8 cellular contexts compared by ENCODE assay signal in the genomic region with DNA sequence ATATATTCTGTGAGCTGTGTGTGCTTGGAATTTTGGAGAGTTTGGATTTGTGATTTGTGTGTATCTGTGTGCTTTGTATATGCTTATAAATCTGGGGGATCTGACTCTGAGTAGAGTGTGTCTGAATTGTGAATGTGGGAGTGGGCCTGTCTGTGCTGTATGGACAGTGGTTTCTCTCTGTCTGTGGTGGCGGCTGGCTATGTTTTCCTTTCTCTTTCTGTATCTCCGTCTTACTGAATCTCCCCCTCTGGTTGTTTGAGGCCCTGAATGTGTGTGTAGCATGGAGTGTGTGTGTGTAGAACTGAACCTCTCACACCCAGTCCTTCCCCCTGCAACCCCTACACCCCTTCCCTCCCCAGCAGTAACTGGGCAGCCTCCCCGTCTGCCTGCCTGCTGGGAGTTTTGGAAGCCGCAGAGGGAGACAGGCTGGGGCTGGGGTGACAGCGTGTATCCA. TPM values are rescaled to one million over a fixed set of nuclear protein-coding genes. Genes with fewer than 3 reads are reported as not detected.
DNase-seq lines count a peak whose midpoint lies in the region; ATAC-seq and TF ChIP-seq lines count a peak whose summit lies in the region.

No MANE protein-coding gene starts in this region.

- H3K27ac Mint-ChIP-seq in CD4-positive, CD25-positive, alpha-beta regulatory T cell, result peak overlapping the region in 1 of 3 donors; percentile 38
- peak overlapping the region; percentile 94 for H3K27ac Mint-ChIP-seq in stimulated activated naive B cell treated with anti-CD40 and anti-IgM and Interleukin-4, amounts not matched to agents 10 μg/mL and 1 μg/mL and 100 μg/mL, for 72 hours

- no peak for ATAC-seq in CD4-positive, CD25-positive, alpha-beta regulatory T cell (ENCODE audit: low read depth in 2 of 2)
- ATAC-seq in GM21529 (IDR thresholded peaks at IDR 0.05; ENCODE audit: unreplicated experiment) (peak; percentile 37), PC-3 (no peak), heart right ventricle (no peak)
- ATAC-seq in stimulated activated naive B cell treated with anti-CD40 and anti-IgM and Interleukin-4, amounts not matched to agents 10 μg/mL and 1 μg/mL and 100 μg/mL, for 72 hours (replicated peaks), result peak; percentile 38 to 43

- H3F3A ChIP-seq in PC-3 (ENCODE audit: low read length, unreplicated experiment), result peaks cover 3% of the 10 kb centered on the region

- peak overlapping the region in 3 of 4 donors; percentile 11 to 27 (median 13) for H3K4me3 Mint-ChIP-seq in CD4-positive, CD25-positive, alpha-beta regulatory T cell
- peak overlapping the region; percentile 84 to 87 for H3K4me3 Mint-ChIP-seq in stimulated activated naive B cell treated with anti-CD40 and anti-IgM and Interleukin-4, amounts not matched to agents 10 μg/mL and 1 μg/mL and 100 μg/mL, for 72 hours

- no peak overlapping the region for H2AFZ ChIP-seq in PC-3 (ENCODE audit: low read length)

- H3K4me3 ChIP-seq in CD4-positive, CD25-positive, alpha-beta regulatory T cell (ENCODE audit: low read depth, low read length), result no peak overlapping the region
- no peak overlapping the region for H3K4me3 ChIP-seq in PC-3 (ENCODE audit: low read length)
- H3K4me3 ChIP-seq in heart right ventricle, result peak overlapping the region in 5 of 10 donors; percentile 20 to 97 (median 27)

- H3K9me3 ChIP-seq in CD4-positive, CD25-positive, alpha-beta regulatory T cell (ENCODE audit: control insufficient read depth in 2 of 2, low read length in 2 of 2), result no peaks in the 10 kb centered on the region
- H3K9me3 ChIP-seq in PC-3 (ENCODE audit: low read length) (no peaks in the 10 kb centered on the region), heart right ventricle (no peaks in the 10 kb centered on the region)

- POLR2A ChIA-PET in PC-3 (lab: Charles Lee; ENCODE audit: unreplicated experiment), result no interaction called here

- peaks cover 6 to 56% (median 22%) of the 10 kb centered on the region in 4 donors for H3K4me1 Mint-ChIP-seq in CD4-positive, CD25-positive, alpha-beta regulatory T cell
- peaks cover 52 to 77% of the 10 kb centered on the region in 2 donors for H3K4me1 Mint-ChIP-seq in stimulated activated naive B cell treated with anti-CD40 and anti-IgM and Interleukin-4, amounts not matched to agents 10 μg/mL and 1 μg/mL and 100 μg/mL, for 72 hours

- H4K20me1 ChIP-seq in PC-3 (ENCODE audit: low read length), result 0 out of 2 replicates have a peak, but pooled peaks cover 12% of the 10 kb centered on the region

- no peaks in the 10 kb centered on the region for H3K9me2 ChIP-seq in PC-3 (replicated peaks; ENCODE audit: low read length)

- peaks cover 39% of the 10 kb centered on the region for H3K27me3 Mint-ChIP-seq in CD4-positive, CD25-positive, alpha-beta regulatory T cell
- H3K27me3 Mint-ChIP-seq in stimulated activated naive B cell treated with anti-CD40 and anti-IgM and Interleukin-4, amounts not matched to agents 10 μg/mL and 1 μg/mL and 100 μg/mL, for 72 hours, result no peaks in the 10 kb centered on the region

- H3K36me3 Mint-ChIP-seq in CD4-positive, CD25-positive, alpha-beta regulatory T cell, result peaks cover 4% of the 10 kb centered on the region
- peaks cover 14 to 21% of the 10 kb centered on the region in 2 donors for H3K36me3 Mint-ChIP-seq in stimulated activated naive B cell treated with anti-CD40 and anti-IgM and Interleukin-4, amounts not matched to agents 10 μg/mL and 1 μg/mL and 100 μg/mL, for 72 hours

- no peaks in the 10 kb centered on the region for H3K9me3 Mint-ChIP-seq in CD4-positive, CD25-positive, alpha-beta regulatory T cell
- H3K9me3 Mint-ChIP-seq in stimulated activated naive B cell treated with anti-CD40 and anti-IgM and Interleukin-4, amounts not matched to agents 10 μg/mL and 1 μg/mL and 100 μg/mL, for 72 hours, result no peaks in the 10 kb centered on the region

- H3K9ac ChIP-seq in PC-3 (ENCODE audit: low read length), result no peak overlapping the region

- peaks cover 10% of the 10 kb centered on the region for H3K27me3 ChIP-seq in CD4-positive, CD25-positive, alpha-beta regulatory T cell (ENCODE audit: control insufficient read depth, insufficient read depth, low read length)
- peaks cover 16% of the 10 kb centered on the region for H3K27me3 ChIP-seq in PC-3 (ENCODE audit: low read length)
- H3K27me3 ChIP-seq in heart right ventricle, result peaks cover 0 to 41% (median 0%) of the 10 kb centered on the region in 7 donors

- H3K27ac ChIP-seq in CD4-positive, CD25-positive, alpha-beta regulatory T cell (ENCODE audit: insufficient read depth, low read length, poor library complexity, severe bottlenecking), result no peak overlapping the region
- peak overlapping the region; percentile 7; the same call in 1 of the 2 replicates for H3K27ac ChIP-seq in PC-3 (ENCODE audit: low read length)
- peak overlapping the region; percentile 86 to 97 (median 92) for H3K27ac ChIP-seq in heart right ventricle

- peak in 1 of 3 donors; percentile 50 for DNase-seq in CD4-positive, CD25-positive, alpha-beta regulatory T cell
- no peak for DNase-seq in PC-3
- DNase-seq in heart right ventricle, result no peak
- DNase-seq in stimulated activated naive B cell treated with anti-CD40 and anti-IgM and Interleukin-4, amounts not matched to agents 10 μg/mL and 1 μg/mL and 100 μg/mL, for 72 hours, result no peak
- DNase-seq in NCI-H526 treated with DMSO at 0.1 percent for 48 hours (lab: John Stamatoyannopoulos, UW), result no peak
- no peak for DNase-seq in amniotic stem cell (lab: John Stamatoyannopoulos, UW)
- DNase-seq in NCI-H82 treated with DMSO at 0.1 percent for 48 hours (lab: John Stamatoyannopoulos, UW; ENCODE audit: unreplicated experiment), result no peak

- WGBS in heart right ventricle, 2 donors, result 26 to 32% methylated on average over 5 of the region's 5 CpGs

- intact Hi-C loops in PC-3 (cut with micrococcal nuclease) (no loop called here), heart right ventricle (cut with DNase I) (loop anchor here in 6 of 10 donors (5.0 kb wide), 2 partner anchors 34 to 39 kb away; no protein-coding TSS in a partner anchor)

- H3K4me1 ChIP-seq in CD4-positive, CD25-positive, alpha-beta regulatory T cell (ENCODE audit: control insufficient read depth, insufficient read depth, low read length, poor library complexity, severe bottlenecking), result peaks cover 41% of the 10 kb centered on the region
- H3K4me1 ChIP-seq in PC-3 (ENCODE audit: insufficient read depth, low read length), result peaks cover 29% of the 10 kb centered on the region
- peaks cover 45 to 88% (median 79%) of the 10 kb centered on the region in 9 donors for H3K4me1 ChIP-seq in heart right ventricle

- peaks cover 68% of the 10 kb centered on the region for H3K79me2 ChIP-seq in PC-3 (ENCODE audit: low read length)

- CTCF ChIA-PET in PC-3 (lab: Charles Lee), result interaction anchor here (0.8 kb wide), 1 partner anchor 8 kb away, joined by 3 read pairs; no protein-coding TSS in a partner anchor

- TF ChIP-seq CTCF in PC-3 (conservative IDR thresholded peaks at IDR 0.05; ENCODE audit: low read depth, low read length) (no peak), heart right ventricle (IDR thresholded peaks at IDR 0.05) (no peak)

- peak overlapping the region; percentile 27 for H3K4me2 ChIP-seq in PC-3 (ENCODE audit: low read length)

- BruUV-seq in PC-3 (replicated peaks; lab: Mats Ljungman, UMichigan), result no TSS peak

- H3K36me3 ChIP-seq in CD4-positive, CD25-positive, alpha-beta regulatory T cell (ENCODE audit: control insufficient read depth, insufficient read depth, low read length), result no peaks in the 10 kb centered on the region
- H3K36me3 ChIP-seq in PC-3 (ENCODE audit: low read depth, low read length) (no peaks in the 10 kb centered on the region), heart right ventricle (no peaks in the 10 kb centered on the region)

RNA-seq across cellular contexts. Expression of a gene that starts 4.7 kb away (rescaled TPM):
- total RNA-seq in CD4-positive, CD25-positive, alpha-beta regulatory T cell, result 4.6 TPM
- polyA plus RNA-seq in CD4-positive, CD25-positive, alpha-beta regulatory T cell, result 10 to 100 TPM in 1 of 4 donors, 1 to 10 TPM in 3; 7.2 to 12.7 (median 8.4) TPM
- total RNA-seq in PC-3 (2014; rRNA removed) (31.1 and 42.4 TPM in 2 replicates), heart right ventricle (10 to 100 TPM; 30.7 to 51.6 (median 37.9) TPM)
- polyA plus RNA-seq in heart right ventricle, result 10 to 100 TPM; 28.7 to 31.4 TPM

Comparison
In these comparisons a context has a peak if more than half of its experiments do, and no peak if none do; other contexts are left out.
1. ATAC-seq: peak in GM21529 (single experiment) and stimulated activated naive B cell treated with anti-CD40 and anti-IgM and Interleukin-4, amounts not matched to agents 10 μg/mL and 1 μg/mL and 100 μg/mL, for 72 hours (2 of 2); none in CD4-positive, CD25-positive, alpha-beta regulatory T cell (0 of 2), PC-3 (single experiment) and heart right ventricle (0 of 8).